9 cellular contexts compared by ENCODE assay signal in genomic region chr11:63916837-63917684, GRCh38. TPM values are rescaled to one million over a fixed set of nuclear protein-coding genes. Genes with fewer than 3 reads are reported as not detected.
DNase-seq lines count a peak whose midpoint lies in the region; ATAC-seq and TF ChIP-seq lines count a peak whose summit lies in the region.
"Had no signal": no experiment of that assay in that cellular context is flagged by ENCODE, and none has a peak within 500 bp of the region (broad histone marks: within the 10 kb centered on the region; RNA-seq: fewer than 3 reads in every experiment).

Gene RCOR2 (minus strand): TSS chr11:63917164. CDS start chr11:63916456, 708 bp downstream.

- H3K27ac Mint-ChIP-seq in activated naive CD4-positive, alpha-beta T cell treated with anti-CD3 and anti-CD28 coated beads, Interleukin-2, amount 50 U/mL, for 72 hours, result no peak within 1 kb of the TSS

- TF ChIP-seq CTCF in thyroid gland (IDR thresholded peaks at IDR 0.05), result no peak

- no peaks in the 10 kb centered on the region for H3K36me3 Mint-ChIP-seq in activated naive CD4-positive, alpha-beta T cell treated with anti-CD3 and anti-CD28 coated beads, Interleukin-2, amount 50 U/mL, for 72 hours

- H3K9me3 ChIP-seq in MG63 (no peaks in the 10 kb centered on the region), thyroid gland (no peaks in the 10 kb centered on the region)

- intact Hi-C loops in thyroid gland (cut with DNase I), result no loop called here

- H3K9me3 Mint-ChIP-seq in activated naive CD4-positive, alpha-beta T cell treated with anti-CD3 and anti-CD28 coated beads, Interleukin-2, amount 50 U/mL, for 72 hours, result no peaks in the 10 kb centered on the region

- H3K4me1 ChIP-seq in thyroid gland, result peaks cover 42 to 52% of the 10 kb centered on the region in 2 donors

- TF ChIP-seq POLR2A in thyroid gland (IDR thresholded peaks at IDR 0.05), result no peak

- WGBS in thyroid gland, 2 donors, result no CpG with 5 or more reads among the region's 85 CpGs

- H3K36me3 ChIP-seq in MG63, result no peaks in the 10 kb centered on the region
- H3K36me3 ChIP-seq in thyroid gland, result no peaks in the 10 kb centered on the region

- DNase-seq in GM03348 (ENCODE audit: low spot score), result peak; percentile 94
- peak; percentile 73 for DNase-seq in MG63
- peak; percentile 31 for DNase-seq in SHP77 treated with DMSO at 0.1 percent for 48 hours (lab: John Stamatoyannopoulos, UW)
- peak in 1 of 2 donors; percentile 68 for DNase-seq in activated naive CD4-positive, alpha-beta T cell treated with anti-CD3 and anti-CD28 coated beads, Interleukin-2, amount 50 U/mL, for 72 hours (ENCODE audit: low spot score in 2 of 2)
- peak; percentile 92 for DNase-seq in globus pallidus (ENCODE audit: low spot score)
- DNase-seq in occipital lobe (lab: John Stamatoyannopoulos, UW), result peak; percentile 81
- peak; percentile 73 to 75 for DNase-seq in thyroid gland

- peak within 1 kb of the TSS; percentile 57 to 71 (median 58) for H3K27ac ChIP-seq in thyroid gland

- H3K27me3 ChIP-seq in MG63 (0 out of 2 replicates have a peak, but pooled peaks cover 2% of the 10 kb centered on the region), thyroid gland (no peaks in the 10 kb centered on the region)

- peak within 1 kb of the TSS; percentile 42 for H3K4me3 ChIP-seq in MG63
- peak within 1 kb of the TSS in 2 of 3 donors; percentile 17 to 45 for H3K4me3 ChIP-seq in thyroid gland (replicated peaks in 1 of 3)

- ATAC-seq in activated naive CD4-positive, alpha-beta T cell treated with anti-CD3 and anti-CD28 coated beads, Interleukin-2, amount 50 U/mL, for 72 hours, result peak; percentile 33 to 70
- no peak for ATAC-seq in GM19035 (IDR thresholded peaks at IDR 0.05; ENCODE audit: unreplicated experiment)

RNA-seq across cellular contexts. Expression of gene RCOR2, which starts in this region (rescaled TPM):
- total RNA-seq in MG63 (2014; rRNA removed; shearing (Covaris generic); ENCODE audit: low replicate concordance), result 0.03 TPM in 1 of 2 replicates, not detected in the other
- total RNA-seq in activated naive CD4-positive, alpha-beta T cell treated with anti-CD3 and anti-CD28 coated beads, Interleukin-2, amount 50 U/mL, for 72 hours, result under 1 TPM; 0.09 to 0.99 TPM
- total RNA-seq in occipital lobe (9.5 TPM), thyroid gland (under 1 TPM in 1 of 4 donors, not detected in 3; 0.24 TPM)
- total RNA-seq: mononuclear cell had no signal

Comparison
In these comparisons a context has a peak if more than half of its experiments do, and no peak if none do; other contexts are left out.
1. Peak in DNase-seq and H3K4me3 ChIP-seq in MG63; RNA of the gene not detected or under 1 TPM.
2. Peak in ATAC-seq in activated naive CD4-positive, alpha-beta T cell treated with anti-CD3 and anti-CD28 coated beads, Interleukin-2, amount 50 U/mL, for 72 hours; RNA of the gene not detected or under 1 TPM.
3. Peak in DNase-seq, H3K4me3 ChIP-seq and H3K27ac ChIP-seq in thyroid gland; RNA of the gene not detected or under 1 TPM.